Comparison of ENCODE assay signal across 1 cellular context in genomic region chr6:111844921-111845320, GRCh38.
TF ChIP-seq lines count a peak whose summit lies in the region.

No MANE protein-coding gene starts in this region.

TF ChIP-seq in H1, 55 proteins besides CTCF, POLR2A, EP300 and RAD21 (continued from another document):
- TF ChIP-seq SIN3A (conservative IDR thresholded peaks at IDR 0.05 in 1 of 2, IDR thresholded peaks at IDR 0.05 in 1 of 2; ENCODE audit: low read depth in 1 of 2, low read length in 2 of 2) (no peak), SP1 (IDR thresholded peaks at IDR 0.05; ENCODE audit: low read depth, low read length) (peak; percentile 33; the same call in 1 of the 2 replicates), CHD1 (IDR thresholded peaks at IDR 0.05; ENCODE audit: low read depth, low read length) (no peak), EGR1 (IDR thresholded peaks at IDR 0.05; ENCODE audit: borderline replicate concordance, low read depth, low read length) (no peak), TCF12 (IDR thresholded peaks at IDR 0.05; ENCODE audit: low read depth, low read length) (no peak), JUND (IDR thresholded peaks at IDR 0.05; ENCODE audit: low read length) (no peak), HDAC6 (IDR thresholded peaks at IDR 0.05; ENCODE audit: low read depth, low read length) (no peak), TAF1 (IDR thresholded peaks at IDR 0.05; ENCODE audit: low read depth, low read length) (no peak), ZNF274 (IDR thresholded peaks at IDR 0.05; ENCODE audit: borderline replicate concordance, extremely low read depth, low read length) (no peak), MAFK (IDR thresholded peaks at IDR 0.05; ENCODE audit: low read depth, low read length) (no peak), KDM5A (IDR thresholded peaks at IDR 0.05; ENCODE audit: low read length) (no peak), POU5F1 (IDR thresholded peaks at IDR 0.05; ENCODE audit: low read depth, low read length) (no peak), CTBP2 (IDR thresholded peaks at IDR 0.05; ENCODE audit: borderline replicate concordance, insufficient read depth, insufficient read length, low read length) (peak; percentile 65), GTF2F1 (IDR thresholded peaks at IDR 0.05; ENCODE audit: borderline replicate concordance, low read depth, low read length) (no peak), GABPA (IDR thresholded peaks at IDR 0.05; ENCODE audit: borderline replicate concordance, insufficient read depth, low read length) (no peak), SAP30 (IDR thresholded peaks at IDR 0.05; ENCODE audit: insufficient read depth, insufficient replicate concordance, low read length) (no peak), KDM1A (IDR thresholded peaks at IDR 0.05; ENCODE audit: borderline replicate concordance, low read length) (no peak), POLR2AphosphoS5 (IDR thresholded peaks at IDR 0.05; ENCODE audit: low read depth, low read length) (no peak), SP2 (IDR thresholded peaks at IDR 0.05; ENCODE audit: low read length) (no peak), SRF (IDR thresholded peaks at IDR 0.05; ENCODE audit: low read depth, low read length) (no peak), RXRA (IDR thresholded peaks at IDR 0.05; ENCODE audit: insufficient read depth, low read depth, low read length) (no peak), BCL11A (IDR thresholded peaks at IDR 0.05; ENCODE audit: low read depth in 2 of 2, low read length in 2 of 2) (no peak), CBX5 (IDR thresholded peaks at IDR 0.05; ENCODE audit: low read depth, low read length) (no peak), RNF2 (IDR thresholded peaks at IDR 0.05; ENCODE audit: borderline replicate concordance, low read depth, low read length, missing control alignments, poor library complexity, severe bottlenecking) (no peak), NRF1 (IDR thresholded peaks at IDR 0.05; ENCODE audit: low read depth, low read length) (no peak), JUN (IDR thresholded peaks at IDR 0.05; ENCODE audit: low read depth, low read length) (no peak), BACH1 (IDR thresholded peaks at IDR 0.05; ENCODE audit: low read length) (no peak), CBX8 (IDR thresholded peaks at IDR 0.05; ENCODE audit: borderline replicate concordance, low read depth, low read length) (no peak), HDAC2 (IDR thresholded peaks at IDR 0.05; ENCODE audit: borderline replicate concordance in 1 of 2, low read depth in 2 of 2, low read length in 2 of 2) (peak in 1 of 2 experiments; percentile 69; a peak in 1 of 4 replicates), SP4 (IDR thresholded peaks at IDR 0.05; ENCODE audit: low read length) (no peak), CHD2 (IDR thresholded peaks at IDR 0.05; ENCODE audit: low read length) (no peak), TAF7 (optimal IDR thresholded peaks at IDR 0.05; ENCODE audit: borderline replicate concordance, low read depth, low read length) (no peak), RBBP5 (IDR thresholded peaks at IDR 0.05; ENCODE audit: borderline replicate concordance, low read depth, low read length) (no peak)
- TF ChIP-seq, protein P1, sequence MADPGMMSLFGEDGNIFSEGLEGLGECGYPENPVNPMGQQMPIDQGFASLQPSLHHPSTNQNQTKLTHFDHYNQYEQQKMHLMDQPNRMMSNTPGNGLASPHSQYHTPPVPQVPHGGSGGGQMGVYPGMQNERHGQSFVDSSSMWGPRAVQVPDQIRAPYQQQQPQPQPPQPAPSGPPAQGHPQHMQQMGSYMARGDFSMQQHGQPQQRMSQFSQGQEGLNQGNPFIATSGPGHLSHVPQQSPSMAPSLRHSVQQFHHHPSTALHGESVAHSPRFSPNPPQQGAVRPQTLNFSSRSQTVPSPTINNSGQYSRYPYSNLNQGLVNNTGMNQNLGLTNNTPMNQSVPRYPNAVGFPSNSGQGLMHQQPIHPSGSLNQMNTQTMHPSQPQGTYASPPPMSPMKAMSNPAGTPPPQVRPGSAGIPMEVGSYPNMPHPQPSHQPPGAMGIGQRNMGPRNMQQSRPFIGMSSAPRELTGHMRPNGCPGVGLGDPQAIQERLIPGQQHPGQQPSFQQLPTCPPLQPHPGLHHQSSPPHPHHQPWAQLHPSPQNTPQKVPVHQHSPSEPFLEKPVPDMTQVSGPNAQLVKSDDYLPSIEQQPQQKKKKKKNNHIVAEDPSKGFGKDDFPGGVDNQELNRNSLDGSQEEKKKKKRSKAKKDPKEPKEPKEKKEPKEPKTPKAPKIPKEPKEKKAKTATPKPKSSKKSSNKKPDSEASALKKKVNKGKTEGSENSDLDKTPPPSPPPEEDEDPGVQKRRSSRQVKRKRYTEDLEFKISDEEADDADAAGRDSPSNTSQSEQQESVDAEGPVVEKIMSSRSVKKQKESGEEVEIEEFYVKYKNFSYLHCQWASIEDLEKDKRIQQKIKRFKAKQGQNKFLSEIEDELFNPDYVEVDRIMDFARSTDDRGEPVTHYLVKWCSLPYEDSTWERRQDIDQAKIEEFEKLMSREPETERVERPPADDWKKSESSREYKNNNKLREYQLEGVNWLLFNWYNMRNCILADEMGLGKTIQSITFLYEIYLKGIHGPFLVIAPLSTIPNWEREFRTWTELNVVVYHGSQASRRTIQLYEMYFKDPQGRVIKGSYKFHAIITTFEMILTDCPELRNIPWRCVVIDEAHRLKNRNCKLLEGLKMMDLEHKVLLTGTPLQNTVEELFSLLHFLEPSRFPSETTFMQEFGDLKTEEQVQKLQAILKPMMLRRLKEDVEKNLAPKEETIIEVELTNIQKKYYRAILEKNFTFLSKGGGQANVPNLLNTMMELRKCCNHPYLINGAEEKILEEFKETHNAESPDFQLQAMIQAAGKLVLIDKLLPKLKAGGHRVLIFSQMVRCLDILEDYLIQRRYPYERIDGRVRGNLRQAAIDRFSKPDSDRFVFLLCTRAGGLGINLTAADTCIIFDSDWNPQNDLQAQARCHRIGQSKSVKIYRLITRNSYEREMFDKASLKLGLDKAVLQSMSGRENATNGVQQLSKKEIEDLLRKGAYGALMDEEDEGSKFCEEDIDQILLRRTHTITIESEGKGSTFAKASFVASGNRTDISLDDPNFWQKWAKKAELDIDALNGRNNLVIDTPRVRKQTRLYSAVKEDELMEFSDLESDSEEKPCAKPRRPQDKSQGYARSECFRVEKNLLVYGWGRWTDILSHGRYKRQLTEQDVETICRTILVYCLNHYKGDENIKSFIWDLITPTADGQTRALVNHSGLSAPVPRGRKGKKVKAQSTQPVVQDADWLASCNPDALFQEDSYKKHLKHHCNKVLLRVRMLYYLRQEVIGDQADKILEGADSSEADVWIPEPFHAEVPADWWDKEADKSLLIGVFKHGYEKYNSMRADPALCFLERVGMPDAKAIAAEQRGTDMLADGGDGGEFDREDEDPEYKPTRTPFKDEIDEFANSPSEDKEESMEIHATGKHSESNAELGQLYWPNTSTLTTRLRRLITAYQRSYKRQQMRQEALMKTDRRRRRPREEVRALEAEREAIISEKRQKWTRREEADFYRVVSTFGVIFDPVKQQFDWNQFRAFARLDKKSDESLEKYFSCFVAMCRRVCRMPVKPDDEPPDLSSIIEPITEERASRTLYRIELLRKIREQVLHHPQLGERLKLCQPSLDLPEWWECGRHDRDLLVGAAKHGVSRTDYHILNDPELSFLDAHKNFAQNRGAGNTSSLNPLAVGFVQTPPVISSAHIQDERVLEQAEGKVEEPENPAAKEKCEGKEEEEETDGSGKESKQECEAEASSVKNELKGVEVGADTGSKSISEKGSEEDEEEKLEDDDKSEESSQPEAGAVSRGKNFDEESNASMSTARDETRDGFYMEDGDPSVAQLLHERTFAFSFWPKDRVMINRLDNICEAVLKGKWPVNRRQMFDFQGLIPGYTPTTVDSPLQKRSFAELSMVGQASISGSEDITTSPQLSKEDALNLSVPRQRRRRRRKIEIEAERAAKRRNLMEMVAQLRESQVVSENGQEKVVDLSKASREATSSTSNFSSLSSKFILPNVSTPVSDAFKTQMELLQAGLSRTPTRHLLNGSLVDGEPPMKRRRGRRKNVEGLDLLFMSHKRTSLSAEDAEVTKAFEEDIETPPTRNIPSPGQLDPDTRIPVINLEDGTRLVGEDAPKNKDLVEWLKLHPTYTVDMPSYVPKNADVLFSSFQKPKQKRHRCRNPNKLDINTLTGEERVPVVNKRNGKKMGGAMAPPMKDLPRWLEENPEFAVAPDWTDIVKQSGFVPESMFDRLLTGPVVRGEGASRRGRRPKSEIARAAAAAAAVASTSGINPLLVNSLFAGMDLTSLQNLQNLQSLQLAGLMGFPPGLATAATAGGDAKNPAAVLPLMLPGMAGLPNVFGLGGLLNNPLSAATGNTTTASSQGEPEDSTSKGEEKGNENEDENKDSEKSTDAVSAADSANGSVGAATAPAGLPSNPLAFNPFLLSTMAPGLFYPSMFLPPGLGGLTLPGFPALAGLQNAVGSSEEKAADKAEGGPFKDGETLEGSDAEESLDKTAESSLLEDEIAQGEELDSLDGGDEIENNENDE (IDR thresholded peaks at IDR 0.05; ENCODE audit: insufficient replicate concordance, low read length) = peak; percentile 25
- TF ChIP-seq, protein P2, sequence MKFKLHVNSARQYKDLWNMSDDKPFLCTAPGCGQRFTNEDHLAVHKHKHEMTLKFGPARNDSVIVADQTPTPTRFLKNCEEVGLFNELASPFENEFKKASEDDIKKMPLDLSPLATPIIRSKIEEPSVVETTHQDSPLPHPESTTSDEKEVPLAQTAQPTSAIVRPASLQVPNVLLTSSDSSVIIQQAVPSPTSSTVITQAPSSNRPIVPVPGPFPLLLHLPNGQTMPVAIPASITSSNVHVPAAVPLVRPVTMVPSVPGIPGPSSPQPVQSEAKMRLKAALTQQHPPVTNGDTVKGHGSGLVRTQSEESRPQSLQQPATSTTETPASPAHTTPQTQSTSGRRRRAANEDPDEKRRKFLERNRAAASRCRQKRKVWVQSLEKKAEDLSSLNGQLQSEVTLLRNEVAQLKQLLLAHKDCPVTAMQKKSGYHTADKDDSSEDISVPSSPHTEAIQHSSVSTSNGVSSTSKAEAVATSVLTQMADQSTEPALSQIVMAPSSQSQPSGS (IDR thresholded peaks at IDR 0.05; ENCODE audit: low read length) = no peak
- TF ChIP-seq, protein P3, sequence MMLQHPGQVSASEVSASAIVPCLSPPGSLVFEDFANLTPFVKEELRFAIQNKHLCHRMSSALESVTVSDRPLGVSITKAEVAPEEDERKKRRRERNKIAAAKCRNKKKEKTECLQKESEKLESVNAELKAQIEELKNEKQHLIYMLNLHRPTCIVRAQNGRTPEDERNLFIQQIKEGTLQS (IDR thresholded peaks at IDR 0.05; ENCODE audit: insufficient read depth, low read depth, low read length) = no peak
TF ChIP-seq in H1: peak in this region for 6.
